In genomic region chr2:187689372-187689771, GRCh38 we compare ENCODE assay signal across 19 cellular contexts.
DNase-seq lines count a peak whose midpoint lies in the region; ATAC-seq, FAIRE-seq and TF ChIP-seq lines count a peak whose summit lies in the region.
"Had no signal": no experiment of that assay in that cellular context is flagged by ENCODE, and none has a peak within 500 bp of the region (broad histone marks: within the 10 kb centered on the region; RNA-seq: fewer than 3 reads in every experiment).

No MANE protein-coding gene starts in this region.

- H3K4me1 ChIP-seq in astrocyte (ENCODE audit: insufficient read depth, low read length) = no peaks in the 10 kb centered on the region

- H3K4me3 Mint-ChIP-seq in astrocyte (ENCODE audit: unreplicated experiment) = no peak overlapping the region
- no peak overlapping the region for H3K4me3 Mint-ChIP-seq in activated T-cell treated with anti-CD3 and anti-CD28 coated beads, Interleukin-2, amount 50 U/mL, for 4 hours
- H3K4me3 Mint-ChIP-seq in activated CD4-positive, alpha-beta T cell treated with anti-CD3 and anti-CD28 coated beads for 36 hours = no peak overlapping the region
- H3K4me3 Mint-ChIP-seq: stimulated activated effector memory CD8-positive, alpha-beta T cell treated with anti-CD3 and anti-CD28 coated beads, Interleukin-12 subunit alpha, Interleukin-12 subunit beta, amount 100 ng/mL, for 72 hours had no signal

- H3K36me3 Mint-ChIP-seq in astrocyte (ENCODE audit: low read depth, unreplicated experiment) = no peaks in the 10 kb centered on the region
- H3K36me3 Mint-ChIP-seq in activated T-cell treated with anti-CD3 and anti-CD28 coated beads, Interleukin-2, amount 50 U/mL, for 4 hours (ENCODE audit: insufficient read depth) = no peaks in the 10 kb centered on the region
- no peaks in the 10 kb centered on the region for H3K36me3 Mint-ChIP-seq in activated CD4-positive, alpha-beta T cell treated with anti-CD3 and anti-CD28 coated beads for 36 hours (ENCODE audit: low read depth)
- H3K36me3 Mint-ChIP-seq: stimulated activated effector memory CD8-positive, alpha-beta T cell treated with anti-CD3 and anti-CD28 coated beads, Interleukin-12 subunit alpha, Interleukin-12 subunit beta, amount 100 ng/mL, for 72 hours had no signal

- H3K79me2 ChIP-seq in astrocyte (ENCODE audit: insufficient read depth, low read length) = no peaks in the 10 kb centered on the region

- no peak for TF ChIP-seq CTCF in astrocyte (IDR thresholded peaks at IDR 0.05; ENCODE audit: insufficient read depth, low read depth, low read length)

- POLR2A ChIA-PET in activated CD4-positive, alpha-beta T cell treated with anti-CD3 and anti-CD28 coated beads for 36 hours (lab: Charles Lee) = no interaction called here

- H3K27ac ChIP-seq in astrocyte (ENCODE audit: low read depth, low read length) = no peak overlapping the region

- H3K27me3 Mint-ChIP-seq in astrocyte (ENCODE audit: low read depth, unreplicated experiment) = no peaks in the 10 kb centered on the region
- no peaks in the 10 kb centered on the region for H3K27me3 Mint-ChIP-seq in activated T-cell treated with anti-CD3 and anti-CD28 coated beads, Interleukin-2, amount 50 U/mL, for 4 hours (ENCODE audit: low read depth)
- no peaks in the 10 kb centered on the region for H3K27me3 Mint-ChIP-seq in activated CD4-positive, alpha-beta T cell treated with anti-CD3 and anti-CD28 coated beads for 36 hours

- H3K9ac ChIP-seq in astrocyte (ENCODE audit: low read length) = no peak overlapping the region

- CTCF ChIA-PET in activated CD4-positive, alpha-beta T cell treated with anti-CD3 and anti-CD28 coated beads for 36 hours (lab: Charles Lee) = no interaction called here

- no peak overlapping the region for H2AFZ ChIP-seq in astrocyte (ENCODE audit: low read depth, low read length)

- H3K9me3 ChIP-seq in astrocyte (ENCODE audit: insufficient read depth, low read depth, low read length) = no peaks in the 10 kb centered on the region
- H3K9me3 ChIP-seq: mucosa of descending colon had no signal

- H3K27me3 ChIP-seq in astrocyte (ENCODE audit: insufficient read depth, low read length) = no peaks in the 10 kb centered on the region

- peak; percentile 83 for DNase-seq in DMS53 (lab: John Stamatoyannopoulos, UW)
- peak; percentile 48 for DNase-seq in LHCN-M2 (ENCODE audit: low read depth)
- peak; percentile 51 for DNase-seq in astrocyte (ENCODE audit: low read depth)
- DNase-seq in iris pigment epithelial cell (ENCODE audit: low read depth) = peak; percentile 58
- DNase-seq in activated T-cell treated with anti-CD3 and anti-CD28 coated beads, Interleukin-2, amount 50 U/mL, for 4 hours = no peak
- no peak for DNase-seq in SHP77 treated with DMSO at 0.1 percent for 48 hours (lab: John Stamatoyannopoulos, UW)
- no peak for DNase-seq in activated CD4-positive, alpha-beta T cell treated with anti-CD3 and anti-CD28 coated beads for 36 hours
- DNase-seq: activated CD4-positive, alpha-beta T cell treated with anti-CD3 and anti-CD28 coated beads for 1 hour; activated CD8-positive, alpha-beta memory T cell treated with anti-CD3 and anti-CD28 coated beads, Interleukin-2, amount 50 U/mL, for 48 hours; activated naive CD4-positive, alpha-beta T cell treated with anti-CD3 and anti-CD28 coated beads, Interleukin-2, amount 50 U/mL, for 16 hours; caudate nucleus; head of caudate nucleus; KG1; kidney glomerular epithelial cell; mucosa of descending colon; NCI-H1694; NCI-H510A had no signal

- H3K9me3 Mint-ChIP-seq in astrocyte (ENCODE audit: unreplicated experiment) = no peaks in the 10 kb centered on the region
- peaks cover 11% of the 10 kb centered on the region for H3K9me3 Mint-ChIP-seq in activated T-cell treated with anti-CD3 and anti-CD28 coated beads, Interleukin-2, amount 50 U/mL, for 4 hours
- no peaks in the 10 kb centered on the region for H3K9me3 Mint-ChIP-seq in activated CD4-positive, alpha-beta T cell treated with anti-CD3 and anti-CD28 coated beads for 36 hours (ENCODE audit: low read depth)

- no peak overlapping the region for H3K4me2 ChIP-seq in astrocyte (ENCODE audit: low read length)

- no peak for ATAC-seq in activated T-cell treated with anti-CD3 and anti-CD28 coated beads, Interleukin-2, amount 50 U/mL, for 4 hours
- no peak for ATAC-seq in GM18861 (IDR thresholded peaks at IDR 0.05; ENCODE audit: unreplicated experiment)
- ATAC-seq in activated CD4-positive, alpha-beta T cell treated with anti-CD3 and anti-CD28 coated beads for 36 hours = no peak
- ATAC-seq: mucosa of descending colon; stimulated activated effector memory CD8-positive, alpha-beta T cell treated with anti-CD3 and anti-CD28 coated beads, Interleukin-12 subunit alpha, Interleukin-12 subunit beta, amount 100 ng/mL, for 72 hours had no signal

- H3K4me3 ChIP-seq in astrocyte (ENCODE audit: insufficient read depth, low read depth, low read length) = no peak overlapping the region
- H3K4me3 ChIP-seq: mucosa of descending colon had no signal

- intact Hi-C loops in activated CD4-positive, alpha-beta T cell treated with anti-CD3 and anti-CD28 coated beads for 36 hours (cut with DNase I, micrococcal nuclease) = no loop called here

- no peaks in the 10 kb centered on the region for H4K20me1 ChIP-seq in astrocyte (ENCODE audit: insufficient read depth, low read length)

- no peaks in the 10 kb centered on the region for H3K36me3 ChIP-seq in astrocyte (ENCODE audit: insufficient read depth, low read length)

- peaks cover 4% of the 10 kb centered on the region for H3K4me1 Mint-ChIP-seq in astrocyte (ENCODE audit: low read depth, unreplicated experiment)
- H3K4me1 Mint-ChIP-seq in activated T-cell treated with anti-CD3 and anti-CD28 coated beads, Interleukin-2, amount 50 U/mL, for 4 hours (ENCODE audit: low read depth) = no peaks in the 10 kb centered on the region
- no peaks in the 10 kb centered on the region for H3K4me1 Mint-ChIP-seq in activated CD4-positive, alpha-beta T cell treated with anti-CD3 and anti-CD28 coated beads for 36 hours
- H3K4me1 Mint-ChIP-seq: stimulated activated effector memory CD8-positive, alpha-beta T cell treated with anti-CD3 and anti-CD28 coated beads, Interleukin-12 subunit alpha, Interleukin-12 subunit beta, amount 100 ng/mL, for 72 hours had no signal

- no peak overlapping the region for H3K27ac Mint-ChIP-seq in astrocyte (ENCODE audit: unreplicated experiment)
- H3K27ac Mint-ChIP-seq in activated CD4-positive, alpha-beta T cell treated with anti-CD3 and anti-CD28 coated beads for 36 hours = no peak overlapping the region
- H3K27ac Mint-ChIP-seq: stimulated activated effector memory CD8-positive, alpha-beta T cell treated with anti-CD3 and anti-CD28 coated beads, Interleukin-12 subunit alpha, Interleukin-12 subunit beta, amount 100 ng/mL, for 72 hours had no signal

- no peak for FAIRE-seq in astrocyte (lab: Jason Lieb, UNC)

Comparison
In these comparisons a context has a peak if more than half of its experiments do, and no peak if none do; other contexts are left out.
1. DNase-seq: peak in DMS53 (single experiment), LHCN-M2 (single experiment), astrocyte (single experiment) and iris pigment epithelial cell (single experiment); none in activated T-cell treated with anti-CD3 and anti-CD28 coated beads, Interleukin-2, amount 50 U/mL, for 4 hours (single experiment), SHP77 treated with DMSO at 0.1 percent for 48 hours (single experiment) and activated CD4-positive, alpha-beta T cell treated with anti-CD3 and anti-CD28 coated beads for 36 hours (single experiment).